ENCODE assay signal across 14 cellular contexts in the genomic region with DNA sequence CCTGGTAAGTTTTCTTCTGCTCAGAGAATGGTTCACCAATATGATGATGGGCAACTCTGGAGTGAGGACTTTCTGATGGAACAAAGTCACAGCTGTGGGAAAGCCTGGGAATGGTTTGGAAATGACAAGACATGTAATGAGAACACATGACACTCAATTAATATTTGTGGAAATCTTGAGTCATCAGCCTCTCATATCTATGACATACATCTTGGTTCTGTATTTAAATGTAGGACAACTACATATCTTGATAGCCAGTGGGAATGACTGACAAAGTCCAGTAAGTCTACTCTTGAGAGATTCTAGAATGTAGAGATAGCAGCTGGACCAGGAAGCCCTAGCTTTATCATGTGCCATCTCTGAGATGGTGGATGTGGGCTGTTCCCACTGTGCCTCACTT.
"Had no signal": no experiment of that assay in that cellular context is flagged by ENCODE, and none has a peak within 500 bp of the region (broad histone marks: within the 10 kb centered on the region; RNA-seq: fewer than 3 reads in every experiment).

No MANE protein-coding gene starts in this region.

- DNase-seq: central memory CD4-positive, alpha-beta T cell; effector CD8-positive, alpha-beta T cell; gastrocnemius medialis; left cardiac atrium; mammary epithelial cell; naive B cell; psoas muscle; retina; stimulated activated CD4-positive, alpha-beta T cell treated with anti-CD3 and anti-CD28 coated beads, Interleukin-2, amount 100 ng/mL, for 24 hours; stimulated activated CD4-positive, alpha-beta T cell treated with anti-CD3 and anti-CD28 coated beads, Interleukin-4, amount 100 ng/mL, for 4 hours; stimulated activated naive B cell treated with anti-CD40 and anti-IgM and Interleukin-4, amounts not matched to agents 10 μg/mL and 1 μg/mL and 100 μg/mL, for 72 hours; stimulated activated naive CD8-positive, alpha-beta T cell treated with anti-CD3 and anti-CD28 coated beads, Interleukin-15, amount 100 ng/mL, for 72 hours had no signal

- ATAC-seq: esophagus mucosa; gastrocnemius medialis; left cardiac atrium; psoas muscle; sciatic nerve; stimulated activated naive B cell treated with anti-CD40 and anti-IgM and Interleukin-4, amounts not matched to agents 10 μg/mL and 1 μg/mL and 100 μg/mL, for 72 hours; stimulated activated naive CD8-positive, alpha-beta T cell treated with anti-CD3 and anti-CD28 coated beads, Interleukin-15, amount 100 ng/mL, for 72 hours had no signal
